12 cellular contexts compared by ENCODE assay signal in the genomic region with DNA sequence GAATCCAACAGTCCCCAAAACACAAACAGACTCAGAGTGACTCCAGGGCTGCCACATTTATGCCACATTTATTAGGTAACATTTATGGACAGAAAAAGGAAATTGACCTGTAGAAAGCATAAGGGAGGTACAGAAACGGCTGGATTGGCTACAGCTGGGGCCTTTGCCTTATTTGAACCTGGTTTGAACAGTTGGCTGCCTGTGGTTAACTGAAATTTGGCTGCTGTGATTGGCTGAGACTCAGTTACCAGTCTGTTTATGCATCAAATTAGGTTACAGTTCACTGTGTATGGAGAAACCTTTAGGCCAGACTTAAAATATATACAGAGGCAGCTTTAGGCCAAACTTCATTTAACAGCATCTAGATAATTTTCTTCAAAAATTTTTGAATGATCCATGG.
"Had no signal": no experiment of that assay in that cellular context is flagged by ENCODE, and none has a peak within 500 bp of the region (broad histone marks: within the 10 kb centered on the region; RNA-seq: fewer than 3 reads in every experiment).

No MANE protein-coding gene starts in this region.

- H3K27ac ChIP-seq: adrenal gland, colonic mucosa, sigmoid colon had no signal

- H3K27me3 ChIP-seq: adrenal gland, colonic mucosa, sigmoid colon had no signal

- H3K4me3 ChIP-seq: adrenal gland, colonic mucosa, sigmoid colon had no signal

- H3K9me3 ChIP-seq: adrenal gland, colonic mucosa, sigmoid colon had no signal

- H3K4me1 ChIP-seq: adrenal gland, colonic mucosa, sigmoid colon had no signal

- H3K36me3 ChIP-seq: adrenal gland, colonic mucosa, sigmoid colon had no signal

- ATAC-seq: left ventricle myocardium superior; stimulated activated naive B cell treated with anti-CD40 and anti-IgM and Interleukin-4, amounts not matched to agents 10 μg/mL and 1 μg/mL and 100 μg/mL, for 72 hours had no signal

- DNase-seq: activated CD4-positive, alpha-beta T cell treated with anti-CD3 and anti-CD28 coated beads, Interleukin-2, amount 10 ng/mL, durations not matched to agents 7 days and 5 days; activated CD4-positive, CD25-positive, alpha-beta regulatory T cell; activated naive CD4-positive, alpha-beta T cell treated with anti-CD3 and anti-CD28 coated beads, Interleukin-2, amount 10 ng/mL, durations not matched to agents 7 days and 5 days; activated T-cell treated with anti-CD3 and anti-CD28 coated beads for 4 hours; adrenal gland; colonic mucosa; left ventricle myocardium superior; mesendoderm; sigmoid colon; stimulated activated CD4-positive, alpha-beta T cell treated with anti-CD3 and anti-CD28 coated beads, Interleukin-2, amount 100 ng/mL, for 24 hours; stimulated activated naive B cell treated with anti-CD40 and anti-IgM and Interleukin-4, amounts not matched to agents 10 μg/mL and 1 μg/mL and 100 μg/mL, for 72 hours; trophoblast cell had no signal
